ENCODE assay signal across 6 cellular contexts in the genomic region with DNA sequence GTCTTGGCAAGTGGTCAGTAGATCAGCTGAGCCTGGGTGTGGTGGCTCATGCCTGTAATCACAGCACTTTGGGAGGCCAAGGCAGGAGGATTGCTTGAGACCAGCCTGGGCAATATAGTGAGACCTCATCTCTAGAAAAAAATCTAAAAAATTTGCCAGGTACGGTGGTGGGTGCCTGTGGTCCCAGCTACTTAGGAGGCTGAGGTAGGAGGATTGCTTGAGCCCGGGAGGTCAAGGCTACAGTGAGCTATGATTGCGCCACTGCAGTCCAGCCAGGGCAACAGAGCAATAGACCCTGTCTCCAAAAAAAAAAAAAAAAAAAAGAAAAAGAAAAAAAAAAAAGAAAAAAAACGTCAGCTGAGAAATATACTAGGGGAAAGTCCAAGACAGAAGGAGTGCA. TPM values are rescaled to one million over a fixed set of nuclear protein-coding genes. Genes with fewer than 3 reads are reported as not detected.
DNase-seq lines count a peak whose midpoint lies in the region; ATAC-seq, FAIRE-seq and TF ChIP-seq lines count a peak whose summit lies in the region.
"Not testable (repeated sequence)": the region's sequence is repeated elsewhere in the genome, so short reads cannot be mapped to it uniquely, and the experiment has no call there.

No MANE protein-coding gene starts in this region.

- H3K79me2 ChIP-seq in GM23248 (ENCODE audit: insufficient read depth): peaks cover 23% of the 10 kb centered on the region
- peaks cover 21% of the 10 kb centered on the region for H3K79me2 ChIP-seq in Karpas-422 (ENCODE audit: low read length)
- peaks cover 12% of the 10 kb centered on the region for H3K79me2 ChIP-seq in HepG2 (ENCODE audit: insufficient read depth, low read length)

- H3K9me2 ChIP-seq in GM23248 (ENCODE audit: insufficient read depth); Karpas-422 (replicated peaks; ENCODE audit: insufficient read depth, low read length): not testable (repeated sequence)

- not testable (repeated sequence) for H3K27me3 ChIP-seq in GM23248 (replicated peaks; ENCODE audit: insufficient read depth); Karpas-422 (ENCODE audit: low read length); HepG2 (ENCODE audit: control insufficient read depth in 1 of 2, insufficient read depth in 2 of 2, low read length in 2 of 2)

- ATAC-seq in HepG2; stimulated activated effector memory CD8-positive, alpha-beta T cell treated with anti-CD3 and anti-CD28 coated beads, Interleukin-12 subunit alpha, Interleukin-12 subunit beta, amount 100 ng/mL, for 72 hours: not testable (repeated sequence)

- FAIRE-seq in HepG2 (lab: Jason Lieb, UNC): not testable (repeated sequence)

- not testable (repeated sequence) for H4K20me1 ChIP-seq in GM23248 (ENCODE audit: insufficient read depth); Karpas-422 (ENCODE audit: insufficient read depth, low read depth, low read length); HepG2 (ENCODE audit: insufficient read depth, low read length)

- H3K9me3 ChIP-seq in GM23248 (ENCODE audit: low read depth); Karpas-422 (ENCODE audit: low read length); HepG2 (ENCODE audit: low read length): not testable (repeated sequence)

- not testable (repeated sequence) for H3K4me2 ChIP-seq in GM23248 (ENCODE audit: unreplicated experiment); Karpas-422 (ENCODE audit: low read depth, low read length, poor library complexity, severe bottlenecking); HepG2 (ENCODE audit: low read depth, low read length)

- not testable (repeated sequence) for TF ChIP-seq EP300 in HepG2 (IDR thresholded peaks at IDR 0.05; ENCODE audit: low read depth in 2 of 2, low read length in 2 of 2); HepG2 (CRISPR knock-in tag; IDR thresholded peaks at IDR 0.05; ENCODE audit: borderline replicate concordance)

- H3K36me3 Mint-ChIP-seq in activated T-helper 2 cell treated with anti-CD3 and anti-CD28 coated beads, Interferon-gamma antibody, Interleukin-2, Interleukin-4, amounts not matched to agents 10 μg/mL and 5 μg/mL and 100 μg/mL, durations not matched to agents 14 hours and 24 hours and 36 hours (ENCODE audit: low read depth); neural crest cell (ENCODE audit: low read depth): not testable (repeated sequence)
- peaks cover 22% of the 10 kb centered on the region for H3K36me3 Mint-ChIP-seq in stimulated activated effector memory CD8-positive, alpha-beta T cell treated with anti-CD3 and anti-CD28 coated beads, Interleukin-12 subunit alpha, Interleukin-12 subunit beta, amount 100 ng/mL, for 72 hours

- peak overlapping the region; percentile 68 for H3K27ac Mint-ChIP-seq in activated T-helper 2 cell treated with anti-CD3 and anti-CD28 coated beads, Interferon-gamma antibody, Interleukin-2, Interleukin-4, amounts not matched to agents 10 μg/mL and 5 μg/mL and 100 μg/mL, durations not matched to agents 14 hours and 24 hours and 36 hours
- not testable (repeated sequence) for H3K27ac Mint-ChIP-seq in neural crest cell (ENCODE audit: unreplicated experiment)
- H3K27ac Mint-ChIP-seq in stimulated activated effector memory CD8-positive, alpha-beta T cell treated with anti-CD3 and anti-CD28 coated beads, Interleukin-12 subunit alpha, Interleukin-12 subunit beta, amount 100 ng/mL, for 72 hours: peak overlapping the region; percentile 76

- H3K4me3 Mint-ChIP-seq in activated T-helper 2 cell treated with anti-CD3 and anti-CD28 coated beads, Interferon-gamma antibody, Interleukin-2, Interleukin-4, amounts not matched to agents 10 μg/mL and 5 μg/mL and 100 μg/mL, durations not matched to agents 14 hours and 24 hours and 36 hours (ENCODE audit: low read depth); stimulated activated effector memory CD8-positive, alpha-beta T cell treated with anti-CD3 and anti-CD28 coated beads, Interleukin-12 subunit alpha, Interleukin-12 subunit beta, amount 100 ng/mL, for 72 hours: not testable (repeated sequence)
- peak overlapping the region; percentile 89 for H3K4me3 Mint-ChIP-seq in neural crest cell

- not testable (repeated sequence) for TF ChIP-seq POLR2A in HepG2 (IDR thresholded peaks at IDR 0.05; ENCODE audit: insufficient read depth in 1 of 2, low read depth in 2 of 2, low read length in 2 of 2)

- H3K4me1 ChIP-seq in GM23248 (ENCODE audit: insufficient read depth) (peaks cover 16% of the 10 kb centered on the region; the same call in 1 of the 2 replicates), Karpas-422 (ENCODE audit: low read length) (peaks cover 34% of the 10 kb centered on the region), HepG2 (ENCODE audit: insufficient read depth, low read length) (peaks cover 18% of the 10 kb centered on the region)

- WGBS in GM23248 (ENCODE audit: low coverage in 1 of 2, low lambda C conversion rate in 2 of 2, missing lambda C conversion rate in 2 of 2), 2 experiments: 85 to 92% methylated on average over 4 of the region's 4 CpGs
- 11% methylated on average over 4 of the region's 4 CpGs for WGBS in HepG2 (ENCODE audit: low lambda C conversion rate)

- CTCF ChIA-PET in HepG2 (lab: Yijun Ruan, JAX; ENCODE audit: low intra/inter-chr PET ratio, low total read pairs): not testable (repeated sequence)

- not testable (repeated sequence) for H3K36me3 ChIP-seq in GM23248 (ENCODE audit: low read depth); Karpas-422 (ENCODE audit: insufficient read depth, low read length); HepG2 (replicated peaks in 1 of 2; ENCODE audit: control insufficient read depth in 1 of 2, insufficient read depth in 2 of 2, low read length in 2 of 2)

- BruUV-seq in HepG2 (replicated peaks; lab: Mats Ljungman, UMichigan): not testable (repeated sequence)

- POLR2A ChIA-PET in HepG2 (lab: Yijun Ruan, JAX): interaction anchor here (1.2 to 1.9 kb wide), 2 partner anchors 11 to 13 kb away, joined by 4 to 5 read pairs; no protein-coding TSS in a partner anchor

- not testable (repeated sequence) for H3K9ac ChIP-seq in GM23248; Karpas-422 (ENCODE audit: low read length); HepG2 (ENCODE audit: insufficient read depth, low read depth, low read length)

- in situ Hi-C loops in GM23248 (cut with MboI): not testable (repeated sequence)
- in situ Hi-C loops in HepG2 (cut with HindIII; ENCODE audit: extremely low pct_ligation_motif_present, low pct_unique_long_range_greater_than_20kb): loop anchor here (25.0 kb wide), 2 partner anchors 233 to 633 kb away; partner anchors contain the start of gene KIAA1958

- not testable (repeated sequence) for H3K9me3 Mint-ChIP-seq in activated T-helper 2 cell treated with anti-CD3 and anti-CD28 coated beads, Interferon-gamma antibody, Interleukin-2, Interleukin-4, amounts not matched to agents 10 μg/mL and 5 μg/mL and 100 μg/mL, durations not matched to agents 14 hours and 24 hours and 36 hours; neural crest cell; stimulated activated effector memory CD8-positive, alpha-beta T cell treated with anti-CD3 and anti-CD28 coated beads, Interleukin-12 subunit alpha, Interleukin-12 subunit beta, amount 100 ng/mL, for 72 hours

- not testable (repeated sequence) for H2AFZ ChIP-seq in GM23248; Karpas-422 (ENCODE audit: low read length); HepG2 (ENCODE audit: low read length)

- not testable (repeated sequence) for H3K27me3 Mint-ChIP-seq in activated T-helper 2 cell treated with anti-CD3 and anti-CD28 coated beads, Interferon-gamma antibody, Interleukin-2, Interleukin-4, amounts not matched to agents 10 μg/mL and 5 μg/mL and 100 μg/mL, durations not matched to agents 14 hours and 24 hours and 36 hours (ENCODE audit: low read depth); neural crest cell (ENCODE audit: low read depth)

- not testable (repeated sequence) for TF ChIP-seq RAD21 in HepG2 (CRISPR knock-in tag; IDR thresholded peaks at IDR 0.05)

- peaks cover 26% of the 10 kb centered on the region for H3F3A ChIP-seq in GM23248 (ENCODE audit: insufficient read depth)

- peaks cover 24% of the 10 kb centered on the region for H3K4me1 Mint-ChIP-seq in activated T-helper 2 cell treated with anti-CD3 and anti-CD28 coated beads, Interferon-gamma antibody, Interleukin-2, Interleukin-4, amounts not matched to agents 10 μg/mL and 5 μg/mL and 100 μg/mL, durations not matched to agents 14 hours and 24 hours and 36 hours (ENCODE audit: low read depth)
- H3K4me1 Mint-ChIP-seq in neural crest cell: peaks cover 12% of the 10 kb centered on the region
- H3K4me1 Mint-ChIP-seq in stimulated activated effector memory CD8-positive, alpha-beta T cell treated with anti-CD3 and anti-CD28 coated beads, Interleukin-12 subunit alpha, Interleukin-12 subunit beta, amount 100 ng/mL, for 72 hours: peaks cover 18% of the 10 kb centered on the region

- intact Hi-C loops in activated T-helper 2 cell treated with anti-CD3 and anti-CD28 coated beads, Interferon-gamma antibody, Interleukin-2, Interleukin-4, amounts not matched to agents 10 μg/mL and 5 μg/mL and 100 μg/mL, durations not matched to agents 14 hours and 24 hours and 36 hours (cut with micrococcal nuclease); HepG2 (cut with micrococcal nuclease; ENCODE audit: unreplicated experiment): not testable (repeated sequence)

- H3K4me3 ChIP-seq in GM23248; Karpas-422 (ENCODE audit: low read length); HepG2 (replicated peaks in 1 of 3; ENCODE audit: insufficient read depth in 1 of 3, low read depth in 2 of 3, low read length in 3 of 3): not testable (repeated sequence)

- DNase-seq in GM23248; Karpas-422; activated T-helper 2 cell treated with anti-CD3 and anti-CD28 coated beads, Interferon-gamma antibody, Interleukin-2, Interleukin-4, amounts not matched to agents 10 μg/mL and 5 μg/mL and 100 μg/mL, durations not matched to agents 14 hours and 24 hours and 36 hours (ENCODE audit: low spot score); HepG2 (ENCODE audit: low spot score); neural crest cell (ENCODE audit: low read depth, low spot score); stimulated activated effector memory CD8-positive, alpha-beta T cell treated with anti-CD3 and anti-CD28 coated beads, Interleukin-12 subunit alpha, Interleukin-12 subunit beta, amount 100 ng/mL, for 72 hours (ENCODE audit: low spot score in 2 of 2): not testable (repeated sequence)

- H3K27ac ChIP-seq in GM23248: 0 out of 2 replicates have a peak overlapping the region, but pooled peaks have one; percentile 67
- peak overlapping the region; percentile 69; the same call in 1 of the 2 replicates for H3K27ac ChIP-seq in Karpas-422 (ENCODE audit: low read length)
- H3K27ac ChIP-seq in HepG2 (ENCODE audit: extremely low read length, insufficient read depth, low read length): not testable (repeated sequence)

- TF ChIP-seq CTCF in HepG2 (CRISPR knock-in tag; IDR thresholded peaks at IDR 0.05); neural crest cell (conservative IDR thresholded peaks at IDR 0.05): not testable (repeated sequence)

RNA-seq across cellular contexts. Expression of gene INIP, which starts 2.2 kb away (rescaled TPM):
- total RNA-seq in GM23248 (2014; rRNA removed; shearing (Covaris generic)): 18.5 and 22.9 TPM in 2 replicates
- polyA plus RNA-seq in GM23248 (2016; fragmentation: Nextera tagmentation; extraction: Ambion mirVana) (29.7 and 33.4 TPM in 2 replicates), HepG2 (2011; rRNA removed) (9.4 and 13.6 TPM in 2 replicates)
- 37.0 and 51.0 TPM in 2 replicates for total RNA-seq in Karpas-422 (2014; rRNA removed; shearing (Covaris generic); ENCODE audit: low replicate concordance)
- 34.2 and 36.6 TPM in 2 replicates for total RNA-seq in activated T-helper 2 cell treated with anti-CD3 and anti-CD28 coated beads, Interferon-gamma antibody, Interleukin-2, Interleukin-4, amounts not matched to agents 10 μg/mL and 5 μg/mL and 100 μg/mL, durations not matched to agents 14 hours and 24 hours and 36 hours
- total RNA-seq in HepG2 (2016; rRNA removed; fragmentation: Illumina TruSeq; extraction: Trizol) (28.6 and 42.0 TPM in 2 replicates), neural crest cell (37.7 and 43.6 TPM in 2 replicates)
- total RNA-seq in HepG2 (2016; cell fraction: cytosol; rRNA removed; fragmentation: Illumina TruSeq; extraction: Trizol; ENCODE audit: low read depth): 5.6 and 7.9 TPM in 2 replicates
- 27.9 and 47.6 TPM in 2 replicates for total RNA-seq in HepG2 (2016; cell fraction: insoluble cytoplasmic fraction; rRNA removed; fragmentation: Illumina TruSeq; extraction: Trizol)
- total RNA-seq in HepG2 (2016; cell fraction: membrane; rRNA removed; fragmentation: Illumina TruSeq; extraction: Trizol): 14.2 and 16.6 TPM in 2 replicates
- total RNA-seq in HepG2 (2016; cell fraction: nucleus; rRNA removed; fragmentation: Illumina TruSeq; extraction: Trizol): 10.3 and 11.5 TPM in 2 replicates
- polyA plus RNA-seq in HepG2 (2011; cell fraction: cytosol; rRNA removed): 5.2 and 7.7 TPM in 2 replicates
- 1.6 and 1.7 TPM in 2 replicates for polyA plus RNA-seq in HepG2 (2011; cell fraction: nucleus; rRNA removed)
- polyA plus RNA-seq in HepG2 (2012): 9.3 and 10.7 TPM in 2 replicates
- polyA plus RNA-seq in HepG2 (2016; cell fraction: cytosol; fragmentation: Illumina TruSeq; extraction: Trizol; ENCODE audit: low read depth): 5.3 and 8.1 TPM in 2 replicates
- polyA plus RNA-seq in HepG2 (2016; cell fraction: insoluble cytoplasmic fraction; fragmentation: Illumina TruSeq; extraction: Trizol; ENCODE audit: low read depth): 47.7 and 48.3 TPM in 2 replicates
- 10.6 and 11.9 TPM in 2 replicates for polyA plus RNA-seq in HepG2 (2016; cell fraction: membrane; fragmentation: Illumina TruSeq; extraction: Trizol; ENCODE audit: low read depth)
- 16.8 and 18.8 TPM in 2 replicates for polyA plus RNA-seq in HepG2 (2016; cell fraction: nucleus; fragmentation: Illumina TruSeq; extraction: Trizol; ENCODE audit: insufficient read depth, low read depth)
- 9.8 and 17.0 TPM in 2 replicates for polyA minus RNA-seq in HepG2 (2011; rRNA and poly(A)+ RNA removed; ENCODE audit: low replicate concordance)
- 7.9 and 9.6 TPM in 2 replicates for polyA minus RNA-seq in HepG2 (2011; cell fraction: cytosol; rRNA and poly(A)+ RNA removed)
- 6.8 and 7.8 TPM in 2 replicates for polyA minus RNA-seq in HepG2 (2011; cell fraction: nucleus; rRNA and poly(A)+ RNA removed)

RNA-seq across cellular contexts. Expression of gene SNX30, which starts 30.4 kb away (rescaled TPM):
- 26.7 and 31.2 TPM in 2 replicates for total RNA-seq in GM23248 (2014; rRNA removed; shearing (Covaris generic))
- polyA plus RNA-seq in GM23248 (2016; fragmentation: Nextera tagmentation; extraction: Ambion mirVana) (7.1 and 8.5 TPM in 2 replicates), HepG2 (2011; rRNA removed) (4.4 TPM in 2 replicates)
- 41.1 and 43.8 TPM in 2 replicates for total RNA-seq in Karpas-422 (2014; rRNA removed; shearing (Covaris generic); ENCODE audit: low replicate concordance)
- 2.4 and 2.8 TPM in 2 replicates for total RNA-seq in activated T-helper 2 cell treated with anti-CD3 and anti-CD28 coated beads, Interferon-gamma antibody, Interleukin-2, Interleukin-4, amounts not matched to agents 10 μg/mL and 5 μg/mL and 100 μg/mL, durations not matched to agents 14 hours and 24 hours and 36 hours
- total RNA-seq in HepG2 (2016; rRNA removed; fragmentation: Illumina TruSeq; extraction: Trizol) (12.4 and 18.9 TPM in 2 replicates), neural crest cell (14.5 and 15.5 TPM in 2 replicates)
- total RNA-seq in HepG2 (2016; cell fraction: cytosol; rRNA removed; fragmentation: Illumina TruSeq; extraction: Trizol; ENCODE audit: low read depth): 1.1 and 1.5 TPM in 2 replicates
- 12.6 and 18.4 TPM in 2 replicates for total RNA-seq in HepG2 (2016; cell fraction: insoluble cytoplasmic fraction; rRNA removed; fragmentation: Illumina TruSeq; extraction: Trizol)
- 5.4 and 5.7 TPM in 2 replicates for total RNA-seq in HepG2 (2016; cell fraction: membrane; rRNA removed; fragmentation: Illumina TruSeq; extraction: Trizol)
- 10.8 and 11.5 TPM in 2 replicates for total RNA-seq in HepG2 (2016; cell fraction: nucleus; rRNA removed; fragmentation: Illumina TruSeq; extraction: Trizol)
- polyA plus RNA-seq in HepG2 (2011; cell fraction: cytosol; rRNA removed): 4.3 and 5.1 TPM in 2 replicates
- polyA plus RNA-seq in HepG2 (2011; cell fraction: nucleus; rRNA removed): 4.9 and 6.3 TPM in 2 replicates
- polyA plus RNA-seq in HepG2 (2012): 6.1 and 6.8 TPM in 2 replicates
- 0.32 and 0.33 TPM in 2 replicates for polyA plus RNA-seq in HepG2 (2016; cell fraction: cytosol; fragmentation: Illumina TruSeq; extraction: Trizol; ENCODE audit: low read depth)
- polyA plus RNA-seq in HepG2 (2016; cell fraction: insoluble cytoplasmic fraction; fragmentation: Illumina TruSeq; extraction: Trizol; ENCODE audit: low read depth): 11.2 and 11.4 TPM in 2 replicates
- polyA plus RNA-seq in HepG2 (2016; cell fraction: membrane; fragmentation: Illumina TruSeq; extraction: Trizol; ENCODE audit: low read depth): 1.5 TPM in 2 replicates
- polyA plus RNA-seq in HepG2 (2016; cell fraction: nucleus; fragmentation: Illumina TruSeq; extraction: Trizol; ENCODE audit: insufficient read depth, low read depth): 7.7 and 8.6 TPM in 2 replicates
- 5.0 and 13.7 TPM in 2 replicates for polyA minus RNA-seq in HepG2 (2011; rRNA and poly(A)+ RNA removed; ENCODE audit: low replicate concordance)
- 8.2 and 8.9 TPM in 2 replicates for polyA minus RNA-seq in HepG2 (2011; cell fraction: cytosol; rRNA and poly(A)+ RNA removed)
- polyA minus RNA-seq in HepG2 (2011; cell fraction: nucleus; rRNA and poly(A)+ RNA removed): 11.2 and 12.4 TPM in 2 replicates
